8 cellular contexts compared by ENCODE assay signal in genomic region chr3:54999159-54999558, GRCh38.
DNase-seq lines count a peak whose midpoint lies in the region; ATAC-seq and TF ChIP-seq lines count a peak whose summit lies in the region.

No MANE protein-coding gene starts in this region.

- H3K27me3 ChIP-seq in neuronal stem cell (ENCODE audit: control insufficient read depth in 3 of 3, insufficient read depth in 3 of 3, low read depth in 1 of 3, low read length in 3 of 3) (no peaks in the 10 kb centered on the region), Peyer's patch (no peaks in the 10 kb centered on the region)

- TF ChIP-seq CTCF in GM12873 (IDR thresholded peaks at IDR 0.05; ENCODE audit: insufficient read depth, low read depth, low read length, missing control alignments) (peak; percentile 15), choroid plexus epithelial cell (conservative IDR thresholded peaks at IDR 0.05; ENCODE audit: low read depth, low read length) (peak; percentile 76), Peyer's patch (IDR thresholded peaks at IDR 0.05) (no peak)

- peaks cover 0 to 5% of the 10 kb centered on the region in 2 donors for H3K9me3 ChIP-seq in neuronal stem cell (replicated peaks in 1 of 2; ENCODE audit: control insufficient read depth in 2 of 2, insufficient read depth in 1 of 2, low read depth in 1 of 2, low read length in 2 of 2)
- no peaks in the 10 kb centered on the region for H3K9me3 ChIP-seq in Peyer's patch

- no peak overlapping the region for H2BK12ac ChIP-seq in neuronal stem cell (ENCODE audit: low read length)

- no peak overlapping the region for H4K91ac ChIP-seq in neuronal stem cell (ENCODE audit: low read depth, low read length, poor library complexity)

- no peak overlapping the region for H3K9ac ChIP-seq in neuronal stem cell (ENCODE audit: low read depth, low read length, poor library complexity)

- no peak overlapping the region for H2BK5ac ChIP-seq in neuronal stem cell (ENCODE audit: low read length)

- WGBS in neuronal stem cell (ENCODE audit: extremely low coverage in 2 of 2, insufficient read length in 2 of 2, insufficient replicate concordance in 1 of 2), 2 donors = no CpG with 5 or more reads among the region's 5 CpGs

- no peak for TF ChIP-seq POLR2A in Peyer's patch (IDR thresholded peaks at IDR 0.05)

- H3K4me3 ChIP-seq in choroid plexus epithelial cell (ENCODE audit: low read depth, low read length) (no peak overlapping the region), neuronal stem cell (ENCODE audit: low read length in 2 of 2) (no peak overlapping the region), Peyer's patch (no peak overlapping the region)

- no peaks in the 10 kb centered on the region for H3K79me1 ChIP-seq in neuronal stem cell (ENCODE audit: low read depth, low read length)

- H3K27ac ChIP-seq in neuronal stem cell (replicated peaks; ENCODE audit: low read length) (peak overlapping the region; percentile 71), Peyer's patch (no peak overlapping the region)

- H3K23ac ChIP-seq in neuronal stem cell (ENCODE audit: low read depth, low read length, poor library complexity) = no peak overlapping the region

- H3K4me2 ChIP-seq in neuronal stem cell (ENCODE audit: insufficient read depth, low read length, poor library complexity, severe bottlenecking) = no peak overlapping the region

- no peak overlapping the region for H2BK15ac ChIP-seq in neuronal stem cell (ENCODE audit: low read length)

- H3K36me3 ChIP-seq in neuronal stem cell (replicated peaks in 1 of 2; ENCODE audit: control insufficient read depth in 2 of 2, insufficient read depth in 2 of 2, low read length in 2 of 2) (no peaks in the 10 kb centered on the region), Peyer's patch (no peaks in the 10 kb centered on the region)

- H2AFZ ChIP-seq in neuronal stem cell (ENCODE audit: low read length) = peak overlapping the region; percentile 64

- no peak overlapping the region for H3K14ac ChIP-seq in neuronal stem cell (ENCODE audit: low read length)

- H3K4me1 ChIP-seq in neuronal stem cell (ENCODE audit: control insufficient read depth in 2 of 2, insufficient read depth in 1 of 2, low read depth in 1 of 2, low read length in 2 of 2) (peaks cover 7 to 21% of the 10 kb centered on the region in 2 donors), Peyer's patch (no peaks in the 10 kb centered on the region)

- no peak overlapping the region for H2BK120ac ChIP-seq in neuronal stem cell (ENCODE audit: low read depth, low read length)

- no peak overlapping the region for H4K8ac ChIP-seq in neuronal stem cell (ENCODE audit: low read depth, low read length)

- peak; percentile 12 for DNase-seq in NCI-H460 (ENCODE audit: extremely low read depth, low read depth)
- DNase-seq in choroid plexus epithelial cell (ENCODE audit: low read depth) = peak; percentile 97
- DNase-seq in neuronal stem cell (ENCODE audit: low spot score) = peak; percentile 40
- DNase-seq in Peyer's patch = no peak
- DNase-seq in NCI-H774 (lab: John Stamatoyannopoulos, UW) = no peak

- ATAC-seq in HG03175 (IDR thresholded peaks at IDR 0.05; ENCODE audit: unreplicated experiment) (no peak), GM21447 (IDR thresholded peaks at IDR 0.05; ENCODE audit: unreplicated experiment) (no peak)

- H3K18ac ChIP-seq in neuronal stem cell (ENCODE audit: low read length) = no peak overlapping the region

- no peak overlapping the region for H2AK5ac ChIP-seq in neuronal stem cell (ENCODE audit: low read depth, low read length)

- no peak overlapping the region for H3K4ac ChIP-seq in neuronal stem cell (ENCODE audit: low read length)

Comparison
In these comparisons a context has a peak if more than half of its experiments do, and no peak if none do; other contexts are left out.
1. CTCF ChIP-seq: peak in GM12873 (single experiment) and choroid plexus epithelial cell (single experiment); none in Peyer's patch (0 of 6).
2. DNase-seq: peak in NCI-H460 (single experiment), choroid plexus epithelial cell (single experiment) and neuronal stem cell (single experiment); none in Peyer's patch (0 of 3) and NCI-H774 (single experiment).